Comparison of ENCODE assay signal across 16 cellular contexts in the genomic region with DNA sequence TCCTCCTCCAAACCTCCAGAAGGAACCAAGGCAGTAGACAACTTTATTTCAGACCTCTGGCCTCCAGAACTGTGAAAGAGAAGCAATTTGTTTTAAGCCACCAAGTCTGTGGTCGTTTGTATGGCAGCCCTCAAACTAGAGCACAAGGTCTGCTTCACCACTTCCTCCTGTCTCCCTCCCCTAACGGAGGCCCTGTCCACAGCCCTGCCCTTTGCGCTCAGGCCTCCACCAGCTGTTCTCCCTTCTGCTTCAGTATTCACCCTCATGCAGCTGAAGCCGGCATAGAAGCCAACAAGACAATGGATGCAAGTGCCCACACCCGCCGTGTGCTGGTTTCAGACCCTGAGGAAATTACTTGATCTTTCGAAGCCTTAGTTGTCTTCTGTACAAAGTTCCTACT.
DNase-seq lines count a peak whose midpoint lies in the region; ATAC-seq and TF ChIP-seq lines count a peak whose summit lies in the region.
"Had no signal": no experiment of that assay in that cellular context is flagged by ENCODE, and none has a peak within 500 bp of the region (broad histone marks: within the 10 kb centered on the region; RNA-seq: fewer than 3 reads in every experiment).

No MANE protein-coding gene starts in this region.

- H2AK5ac ChIP-seq in H9 (ENCODE audit: insufficient read length, low read length), result no peak overlapping the region

- no peaks in the 10 kb centered on the region for H3K79me1 ChIP-seq in H9 (ENCODE audit: insufficient read depth, low read depth, low read length, poor library complexity, severe bottlenecking)

- H3K4ac ChIP-seq in H9 (ENCODE audit: low read depth, low read length), result no peak overlapping the region

- no peaks in the 10 kb centered on the region for H3K79me2 ChIP-seq in H9 (ENCODE audit: insufficient read depth, low read length)

- no peaks in the 10 kb centered on the region for H3K23me2 ChIP-seq in H9 (ENCODE audit: insufficient read length, low read depth, low read length, poor library complexity, severe bottlenecking)

- intact Hi-C loops in esophagus squamous epithelium (cut with DNase I), result no loop called here

- TF ChIP-seq CTCF in esophagus squamous epithelium (IDR thresholded peaks at IDR 0.05), result no peak
- TF ChIP-seq CTCF in H9 (conservative IDR thresholded peaks at IDR 0.05), result no peak

- H3K9me3 ChIP-seq in esophagus squamous epithelium, result no peaks in the 10 kb centered on the region
- H3K9me3 ChIP-seq in H9 (ENCODE audit: control insufficient read depth, low read depth, low read length), result no peaks in the 10 kb centered on the region
- H3K9me3 ChIP-seq: psoas muscle had no signal

- H3T11ph ChIP-seq in H9 (ENCODE audit: low read length), result no peak overlapping the region

- H3K4me1 ChIP-seq in esophagus squamous epithelium (no peaks in the 10 kb centered on the region), H9 (ENCODE audit: insufficient read depth, low read length) (no peaks in the 10 kb centered on the region)
- H3K4me1 ChIP-seq: psoas muscle had no signal

- no peak overlapping the region for H3K56ac ChIP-seq in H9 (ENCODE audit: insufficient read length, low read depth, low read length)

- no peaks in the 10 kb centered on the region for H3K9me3 Mint-ChIP-seq in central memory CD8-positive, alpha-beta T cell
- H3K9me3 Mint-ChIP-seq in H9, result no peaks in the 10 kb centered on the region
- H3K9me3 Mint-ChIP-seq: activated CD4-positive, alpha-beta T cell treated with anti-CD3 and anti-CD28 coated beads, Interleukin-2, amount 10 ng/mL, durations not matched to agents 7 days and 5 days had no signal

- no peak overlapping the region for H2BK12ac ChIP-seq in H9 (ENCODE audit: insufficient read length, low read depth, low read length)

- H3K36me3 Mint-ChIP-seq in central memory CD8-positive, alpha-beta T cell (ENCODE audit: insufficient read depth), result peaks cover 4% of the 10 kb centered on the region
- no peaks in the 10 kb centered on the region for H3K36me3 Mint-ChIP-seq in H9 (ENCODE audit: insufficient read depth in 1 of 3, low read depth in 3 of 3)

- 58 to 65% methylated on average over 7 of the region's 7 CpGs for WGBS in esophagus squamous epithelium, 2 donors
- no CpG with 5 or more reads among the region's 7 CpGs for WGBS in H9 (ENCODE audit: extremely low coverage, insufficient read length, low lambda C conversion rate)

- H3K23ac ChIP-seq in H9 (ENCODE audit: insufficient read length, low read depth, low read length), result no peak overlapping the region

- H4K8ac ChIP-seq in H9 (replicated peaks; ENCODE audit: insufficient read length, low read depth, low read length), result no peak overlapping the region

- no peak overlapping the region for H2BK120ac ChIP-seq in H9 (ENCODE audit: low read depth, low read length, poor library complexity, severe bottlenecking)

- H3K27ac ChIP-seq in esophagus squamous epithelium, result no peak overlapping the region
- no peak overlapping the region for H3K27ac ChIP-seq in H9 (ENCODE audit: insufficient read length, low read depth, low read length)
- H3K27ac ChIP-seq: cardiac muscle cell, epithelial cell of prostate, psoas muscle had no signal

- H2BK5ac ChIP-seq in H9 (ENCODE audit: insufficient read length, low read length), result no peak overlapping the region

- H3K4me1 Mint-ChIP-seq in central memory CD8-positive, alpha-beta T cell, result peaks cover 8% of the 10 kb centered on the region
- peaks cover 3 to 4% of the 10 kb centered on the region in 2 experiments; a peak in 1 of 4 replicates for H3K4me1 Mint-ChIP-seq in H9

- TF ChIP-seq POLR2A in esophagus squamous epithelium (IDR thresholded peaks at IDR 0.05), result no peak

- no peak overlapping the region for H2BK20ac ChIP-seq in H9 (ENCODE audit: low read depth, low read length, poor library complexity, severe bottlenecking)

- peak; percentile 8 for DNase-seq in GDM1 (lab: John Stamatoyannopoulos, UW)
- peak; percentile 10 for DNase-seq in KBM-7
- no peak for DNase-seq in central memory CD8-positive, alpha-beta T cell (ENCODE audit: low spot score in 2 of 2)
- no peak for DNase-seq in esophagus squamous epithelium (lab: John Stamatoyannopoulos, UW)
- no peak for DNase-seq in EL
- DNase-seq in H9, result no peak
- no peak for DNase-seq in NCI-H128 (lab: John Stamatoyannopoulos, UW; ENCODE audit: unreplicated experiment)
- DNase-seq: activated CD4-positive, alpha-beta T cell treated with anti-CD3 and anti-CD28 coated beads, Interleukin-2, amount 10 ng/mL, durations not matched to agents 7 days and 5 days; activated effector memory CD4-positive, alpha-beta T cell treated with anti-CD3 and anti-CD28 coated beads, Interleukin-2, amount 50 U/mL, for 16 hours; mesenchymal stem cell; psoas muscle; stimulated activated CD4-positive, alpha-beta T cell treated with anti-CD3 and anti-CD28 coated beads, Interleukin-2, amount 100 ng/mL, for 24 hours; stimulated activated naive CD8-positive, alpha-beta T cell treated with anti-CD3 and anti-CD28 coated beads, Interleukin-15, Interleukin-2, amounts not matched to agents 100 U/mL and 50 U/mL, for 24 hours had no signal

- H3K4me3 Mint-ChIP-seq in central memory CD8-positive, alpha-beta T cell, result no peak overlapping the region
- H3K4me3 Mint-ChIP-seq in H9, result no peak overlapping the region
- H3K4me3 Mint-ChIP-seq: activated CD4-positive, alpha-beta T cell treated with anti-CD3 and anti-CD28 coated beads, Interleukin-2, amount 10 ng/mL, durations not matched to agents 7 days and 5 days had no signal

- H3K27ac Mint-ChIP-seq in central memory CD8-positive, alpha-beta T cell (ENCODE audit: low read depth), result no peak overlapping the region
- no peak overlapping the region for H3K27ac Mint-ChIP-seq in H9
- H3K27ac Mint-ChIP-seq: activated CD4-positive, alpha-beta T cell treated with anti-CD3 and anti-CD28 coated beads, Interleukin-2, amount 10 ng/mL, durations not matched to agents 7 days and 5 days had no signal

- ATAC-seq in GM21529 (IDR thresholded peaks at IDR 0.05; ENCODE audit: unreplicated experiment), result peak; percentile 34
- peak; percentile 25 for ATAC-seq in central memory CD8-positive, alpha-beta T cell (replicated peaks; ENCODE audit: extremely low read depth, poor library complexity, severe bottlenecking)
- ATAC-seq: psoas muscle; stimulated activated naive CD8-positive, alpha-beta T cell treated with anti-CD3 and anti-CD28 coated beads, Interleukin-15, Interleukin-2, amounts not matched to agents 100 U/mL and 50 U/mL, for 24 hours had no signal

- H3K4me2 ChIP-seq in H9 (ENCODE audit: insufficient read depth, insufficient read length, low read length), result no peak overlapping the region

- no peak overlapping the region for H3K4me3 ChIP-seq in esophagus squamous epithelium
- H3K4me3 ChIP-seq: cardiac muscle cell, psoas muscle had no signal

- in situ Hi-C loops in KBM-7 (cut with MboI; ENCODE audit: low pct_unique_long_range_greater_than_20kb, low sequenced_read_pairs), result no loop called here

- no peaks in the 10 kb centered on the region for H4K20me1 ChIP-seq in H9 (ENCODE audit: control insufficient read depth, insufficient read depth, insufficient read length)

- no peak overlapping the region for H3K9ac ChIP-seq in H9 (ENCODE audit: extremely low read depth, insufficient read length, low read length)

- H2AFZ ChIP-seq in H9 (ENCODE audit: low read length), result no peak overlapping the region

- H3K27me3 Mint-ChIP-seq in central memory CD8-positive, alpha-beta T cell, result no peaks in the 10 kb centered on the region
- no peaks in the 10 kb centered on the region for H3K27me3 Mint-ChIP-seq in H9 (ENCODE audit: low read depth)

- no peaks in the 10 kb centered on the region for H3K36me3 ChIP-seq in esophagus squamous epithelium
- H3K36me3 ChIP-seq: cardiac muscle cell had no signal

- H3K18ac ChIP-seq in H9 (ENCODE audit: insufficient read length, low read depth, low read length), result no peak overlapping the region

- no peak overlapping the region for H2BK15ac ChIP-seq in H9 (ENCODE audit: low read depth, low read length)

- H3K14ac ChIP-seq in H9 (ENCODE audit: insufficient read depth, low read length), result no peak overlapping the region

- H3K27me3 ChIP-seq in esophagus squamous epithelium, result no peaks in the 10 kb centered on the region
- no peaks in the 10 kb centered on the region for H3K27me3 ChIP-seq in H9 (ENCODE audit: insufficient read depth, low read length)
- H3K27me3 ChIP-seq: cardiac muscle cell had no signal

- H4K91ac ChIP-seq in H9 (ENCODE audit: insufficient read length, low read depth, low read length), result no peak overlapping the region

- no peak overlapping the region for H4K5ac ChIP-seq in H9 (ENCODE audit: insufficient read length, low read depth, low read length)

Comparison
In these comparisons a context has a peak if more than half of its experiments do, and no peak if none do; other contexts are left out.
1. DNase-seq: peak in GDM1 (single experiment) and KBM-7 (single experiment); none in central memory CD8-positive, alpha-beta T cell (0 of 2), esophagus squamous epithelium (single experiment), EL (single experiment), H9 (single experiment) and NCI-H128 (single experiment).